Comparison of ENCODE assay signal across 16 cellular contexts in genomic region chr2:149871091-149871885, GRCh38.
DNase-seq lines count a peak whose midpoint lies in the region; TF ChIP-seq lines count a peak whose summit lies in the region.
"Had no signal": no experiment of that assay in that cellular context is flagged by ENCODE, and none has a peak within 500 bp of the region (broad histone marks: within the 10 kb centered on the region; RNA-seq: fewer than 3 reads in every experiment).

No MANE protein-coding gene starts in this region.

- H3K79me1 ChIP-seq in neuronal stem cell (ENCODE audit: low read depth, low read length) = no peaks in the 10 kb centered on the region

- H3K18ac ChIP-seq in neuronal stem cell (ENCODE audit: low read length) = no peak overlapping the region

- H2AK5ac ChIP-seq in neuronal stem cell (ENCODE audit: low read depth, low read length) = no peak overlapping the region

- peak overlapping the region; percentile 30 for H2BK12ac ChIP-seq in neuronal stem cell (ENCODE audit: low read length)

- H3K4ac ChIP-seq in neuronal stem cell (ENCODE audit: low read length) = no peak overlapping the region

- intact Hi-C loops in uterus (cut with DNase I; ENCODE audit: low total_unique reads) = no loop called here

- H3K27me3 ChIP-seq in adipocyte (replicated peaks; ENCODE audit: control insufficient read depth, insufficient read depth, low read length) (no peaks in the 10 kb centered on the region), neuronal stem cell (ENCODE audit: control insufficient read depth in 3 of 3, insufficient read depth in 3 of 3, low read depth in 1 of 3, low read length in 3 of 3) (no peaks in the 10 kb centered on the region), uterus (no peaks in the 10 kb centered on the region)
- H3K27me3 ChIP-seq: BLaER1 had no signal

- no peak overlapping the region for H2BK120ac ChIP-seq in neuronal stem cell (ENCODE audit: low read depth, low read length)

- no peak overlapping the region for H2BK5ac ChIP-seq in neuronal stem cell (ENCODE audit: low read length)

- H3K23ac ChIP-seq in neuronal stem cell (ENCODE audit: low read depth, low read length, poor library complexity) = no peak overlapping the region

- WGBS in neuronal stem cell (ENCODE audit: extremely low coverage in 2 of 2, insufficient read length in 2 of 2, insufficient replicate concordance in 1 of 2), 2 donors = no CpG with 5 or more reads among the region's 6 CpGs

- H3K9me3 ChIP-seq in adipocyte (ENCODE audit: control insufficient read depth, low read length) = peaks cover 22% of the 10 kb centered on the region
- H3K9me3 ChIP-seq in neuronal stem cell (replicated peaks in 1 of 2; ENCODE audit: control insufficient read depth in 2 of 2, insufficient read depth in 1 of 2, low read depth in 1 of 2, low read length in 2 of 2) = no peaks in the 10 kb centered on the region
- H3K9me3 ChIP-seq in uterus = no peaks in the 10 kb centered on the region

- no peak overlapping the region for H3K4me3 ChIP-seq in adipocyte (ENCODE audit: low read length)
- H3K4me3 ChIP-seq in neuronal stem cell (ENCODE audit: low read length in 2 of 2) = no peak overlapping the region
- H3K4me3 ChIP-seq in uterus = no peak overlapping the region
- H3K4me3 ChIP-seq: BLaER1, GM12878 had no signal

- no peak for TF ChIP-seq CTCF in uterus (IDR thresholded peaks at IDR 0.05)

- H3K9ac ChIP-seq in adipocyte (ENCODE audit: low read length) = no peak overlapping the region
- no peak overlapping the region for H3K9ac ChIP-seq in neuronal stem cell (ENCODE audit: low read depth, low read length, poor library complexity)
- H3K9ac ChIP-seq: BLaER1 had no signal

- no peak overlapping the region for H4K91ac ChIP-seq in neuronal stem cell (ENCODE audit: low read depth, low read length, poor library complexity)

- no peak overlapping the region for H3K14ac ChIP-seq in neuronal stem cell (ENCODE audit: low read length)

- H3K36me3 ChIP-seq in adipocyte (ENCODE audit: control insufficient read depth, insufficient read depth, low read length, severe bottlenecking) (no peaks in the 10 kb centered on the region), neuronal stem cell (replicated peaks in 1 of 2; ENCODE audit: control insufficient read depth in 2 of 2, insufficient read depth in 2 of 2, low read length in 2 of 2) (no peaks in the 10 kb centered on the region), uterus (no peaks in the 10 kb centered on the region)
- H3K36me3 ChIP-seq: BLaER1 had no signal

- H2AFZ ChIP-seq in neuronal stem cell (ENCODE audit: low read length) = no peak overlapping the region

- TF ChIP-seq POLR2A in uterus (IDR thresholded peaks at IDR 0.05) = no peak

- H3K4me1 ChIP-seq in adipocyte (ENCODE audit: control insufficient read depth, insufficient read depth, low read length) (peaks cover 11% of the 10 kb centered on the region), neuronal stem cell (ENCODE audit: control insufficient read depth in 2 of 2, insufficient read depth in 1 of 2, low read depth in 1 of 2, low read length in 2 of 2) (no peaks in the 10 kb centered on the region), uterus (no peaks in the 10 kb centered on the region)
- H3K4me1 ChIP-seq: BLaER1 had no signal

- no peak overlapping the region for H3K4me2 ChIP-seq in neuronal stem cell (ENCODE audit: insufficient read depth, low read length, poor library complexity, severe bottlenecking)
- H3K4me2 ChIP-seq: BLaER1 had no signal

- no peak overlapping the region for H2BK15ac ChIP-seq in neuronal stem cell (ENCODE audit: low read length)

- H3K27ac ChIP-seq in neuronal stem cell (replicated peaks; ENCODE audit: low read length) (no peak overlapping the region), uterus (no peak overlapping the region)
- H3K27ac ChIP-seq: BLaER1 had no signal

- DNase-seq in adipocyte (ENCODE audit: low read depth) = peak; percentile 52
- peak; percentile 73 for DNase-seq in fibroblast of peridontal ligament (ENCODE audit: extremely low read depth)
- no peak for DNase-seq in neuronal stem cell (ENCODE audit: low spot score)
- DNase-seq in midbrain (lab: John Stamatoyannopoulos, UW) = no peak
- DNase-seq in OCI-M1 (lab: John Stamatoyannopoulos, UW) = no peak
- no peak for DNase-seq in DMS 273 treated with DMSO at 0.1 percent for 48 hours (lab: John Stamatoyannopoulos, UW)
- no peak for DNase-seq in uterus
- DNase-seq: ACHN; CD4-positive, alpha-beta memory T cell; DMS79 treated with DMSO at 0.1 percent for 48 hours; GOT3; H7; HFFc6; IMR-90 had no signal

- H4K8ac ChIP-seq in neuronal stem cell (ENCODE audit: low read depth, low read length) = no peak overlapping the region

Comparison
In these comparisons a context has a peak if more than half of its experiments do, and no peak if none do; other contexts are left out.
1. DNase-seq: peak in adipocyte (single experiment) and fibroblast of peridontal ligament (single experiment); none in neuronal stem cell (single experiment), midbrain (single experiment), OCI-M1 (single experiment), DMS 273 treated with DMSO at 0.1 percent for 48 hours (single experiment) and uterus (0 of 2).